In genomic region chr14:101501341-101501740, GRCh38 we compare ENCODE assay signal across 1 cellular context.
TF ChIP-seq lines count a peak whose summit lies in the region.

No MANE protein-coding gene starts in this region.

TF ChIP-seq in HepG2, 621 proteins besides CTCF, POLR2A, EP300 and RAD21:
- TF ChIP-seq TRIM22 (IDR thresholded peaks at IDR 0.05): no peak
